In genomic region chr1:155250633-155251449, GRCh38 we compare ENCODE assay signal across 8 cellular contexts. TPM values are rescaled to one million over a fixed set of nuclear protein-coding genes. Genes with fewer than 3 reads are reported as not detected.
DNase-seq lines count a peak whose midpoint lies in the region; ATAC-seq and TF ChIP-seq lines count a peak whose summit lies in the region.

No MANE protein-coding gene starts in this region.

- in situ Hi-C loops in GM13976 (cut with MboI; ENCODE audit: low sequenced_read_pairs, unreplicated experiment) = no loop called here

- H3K9me3 ChIP-seq in right atrium auricular region = no peaks in the 10 kb centered on the region

- no peak overlapping the region for H3K27ac Mint-ChIP-seq in T-helper 1 cell treated with Interleukin-12 subunit alpha and Interleukin-12 subunit beta and Interleukin-4 antibody, amounts not matched to agents 30 μg/mL and 1 μg/mL, for 36 hours

- H3K4me3 Mint-ChIP-seq in T-helper 1 cell treated with Interleukin-12 subunit alpha and Interleukin-12 subunit beta and Interleukin-4 antibody, amounts not matched to agents 30 μg/mL and 1 μg/mL, for 36 hours = peak overlapping the region; percentile 48

- no peaks in the 10 kb centered on the region for H3K9me3 Mint-ChIP-seq in T-helper 1 cell treated with Interleukin-12 subunit alpha and Interleukin-12 subunit beta and Interleukin-4 antibody, amounts not matched to agents 30 μg/mL and 1 μg/mL, for 36 hours

- peaks cover 7% of the 10 kb centered on the region for H3K36me3 Mint-ChIP-seq in T-helper 1 cell treated with Interleukin-12 subunit alpha and Interleukin-12 subunit beta and Interleukin-4 antibody, amounts not matched to agents 30 μg/mL and 1 μg/mL, for 36 hours (ENCODE audit: low read depth)

- H3K27ac ChIP-seq in right atrium auricular region = peak overlapping the region; percentile 37 to 49

- peak; percentile 100 for TF ChIP-seq CTCF in GM13976 (IDR thresholded peaks at IDR 0.05; ENCODE audit: borderline replicate concordance, control extremely low read depth, extremely low read depth, insufficient read depth, missing control alignments)
- peak; percentile 99 to 100 for TF ChIP-seq CTCF in right atrium auricular region (IDR thresholded peaks at IDR 0.05)

- DNase-seq in GM13976 (ENCODE audit: low spot score) (peak; percentile 97), NCI-H1694 treated with DMSO at 0.1 percent for 48 hours (lab: John Stamatoyannopoulos, UW) (peak; percentile 99), amygdala (lab: John Stamatoyannopoulos, UW) (peak in 55 of 56 donors; percentile 35 to 94 (median 81)), right atrium auricular region (ENCODE audit: low spot score) (peak; percentile 91), renal cortical epithelial cell (ENCODE audit: low read depth) (peak; percentile 75), cortex of kidney (lab: John Stamatoyannopoulos, UW) (no peak)

- no peaks in the 10 kb centered on the region for H3K27me3 Mint-ChIP-seq in T-helper 1 cell treated with Interleukin-12 subunit alpha and Interleukin-12 subunit beta and Interleukin-4 antibody, amounts not matched to agents 30 μg/mL and 1 μg/mL, for 36 hours (ENCODE audit: low read depth)

- H3K4me3 ChIP-seq in right atrium auricular region = peak overlapping the region; percentile 12 to 37

- no peaks in the 10 kb centered on the region for H3K27me3 ChIP-seq in right atrium auricular region

- peak; percentile 76 for ATAC-seq in HG02840 (IDR thresholded peaks at IDR 0.05; ENCODE audit: low FRiP score, unreplicated experiment)

- peaks cover 0 to 37% of the 10 kb centered on the region in 2 donors for H3K4me1 ChIP-seq in right atrium auricular region

- peaks cover 34% of the 10 kb centered on the region for H3K4me1 Mint-ChIP-seq in T-helper 1 cell treated with Interleukin-12 subunit alpha and Interleukin-12 subunit beta and Interleukin-4 antibody, amounts not matched to agents 30 μg/mL and 1 μg/mL, for 36 hours (ENCODE audit: low read depth)

- H3K36me3 ChIP-seq in right atrium auricular region = peaks cover 9% of the 10 kb centered on the region

RNA-seq across cellular contexts. Expression of gene ENTREP3, which starts 4.4 kb away (rescaled TPM):
- total RNA-seq in right atrium auricular region (10 to 100 TPM; 14.4 to 15.5 TPM), renal cortical epithelial cell (5.6 and 10.2 TPM in 2 replicates)

RNA-seq across cellular contexts. Expression of gene SCAMP3, which starts 11.3 kb away (rescaled TPM):
- 10 to 100 TPM; 77.2 to 77.7 TPM for total RNA-seq in right atrium auricular region
- total RNA-seq in renal cortical epithelial cell = 23.6 and 42.1 TPM in 2 replicates

RNA-seq across cellular contexts. Expression of gene CLK2, which starts 22.5 kb away (rescaled TPM):
- total RNA-seq in right atrium auricular region (10 to 100 TPM in 1 of 2 donors, 1 to 10 TPM in 1; 9.8 to 16.4 TPM), renal cortical epithelial cell (12.0 and 33.1 TPM in 2 replicates)

RNA-seq across cellular contexts. Expression of gene HCN3, which starts 26.4 kb away (rescaled TPM):
- total RNA-seq in right atrium auricular region = under 1 TPM; 0.35 to 0.41 TPM
- total RNA-seq in renal cortical epithelial cell = 1.0 and 1.7 TPM in 2 replicates

RNA-seq across cellular contexts. Expression of gene MTX1, which starts 42.3 kb away (rescaled TPM):
- total RNA-seq in right atrium auricular region (10 to 100 TPM; 16.2 to 27.0 TPM), renal cortical epithelial cell (36.8 and 72.8 TPM in 2 replicates)
